ENCODE assay signal across 27 cellular contexts in genomic region chr13:75643182-75643581, GRCh38.
"Had no signal": no experiment of that assay in that cellular context is flagged by ENCODE, and none has a peak within 500 bp of the region (broad histone marks: within the 10 kb centered on the region; RNA-seq: fewer than 3 reads in every experiment).

No MANE protein-coding gene starts in this region.

- H3K4me3 ChIP-seq: ascending aorta, cardiac muscle cell, colonic mucosa, dorsolateral prefrontal cortex, heart left ventricle, left ventricle myocardium inferior, lung had no signal

- H3K4me1 ChIP-seq: ascending aorta, colonic mucosa, heart left ventricle, left ventricle myocardium inferior, parathyroid adenoma had no signal

- H3K27ac ChIP-seq: ascending aorta, cardiac muscle cell, colonic mucosa, dorsolateral prefrontal cortex, foreskin keratinocyte, heart left ventricle, left ventricle myocardium inferior, parathyroid adenoma, WERI-Rb-1 had no signal

- H3K36me3 ChIP-seq: ascending aorta, cardiac muscle cell, colonic mucosa, heart left ventricle, left ventricle myocardium inferior, WERI-Rb-1 had no signal

- H2AFZ ChIP-seq: parathyroid adenoma had no signal

- H3K9ac ChIP-seq: parathyroid adenoma had no signal

- H3K27me3 ChIP-seq: ascending aorta, colonic mucosa, dorsolateral prefrontal cortex, foreskin keratinocyte, heart left ventricle had no signal

- DNase-seq: activated CD4-positive, alpha-beta T cell treated with anti-CD3 and anti-CD28 coated beads for 48 hours; activated CD4-positive, alpha-beta T cell treated with anti-CD3 and anti-CD28 coated beads, Interleukin-2, amount 50 U/mL, for 48 hours; activated CD8-positive, alpha-beta memory T cell treated with anti-CD3 and anti-CD28 coated beads for 24 hours; activated effector memory CD4-positive, alpha-beta T cell treated with anti-CD3 and anti-CD28 coated beads, Interleukin-2, amount 50 U/mL, for 16 hours; activated naive CD4-positive, alpha-beta T cell treated with anti-CD3 and anti-CD28 coated beads for 36 hours; activated naive CD8-positive, alpha-beta T cell treated with anti-CD3 and anti-CD28 coated beads for 36 hours; activated T-cell treated with anti-CD3 and anti-CD28 coated beads, Interleukin-2, amount 50 U/mL, for 1 hour; cerebellar nuclear complex; colonic mucosa; dorsolateral prefrontal cortex; effector memory CD8-positive, alpha-beta T cell; foreskin keratinocyte; heart left ventricle; hypothalamus; immature natural killer cell; kidney glomerular epithelial cell; left ventricle myocardium inferior; nucleus accumbens; right cardiac atrium; stimulated activated CD4-positive, alpha-beta T cell treated with anti-CD3 and anti-CD28 coated beads, Interleukin-2, amount 100 ng/mL, for 48 hours; SW 1271; T-helper 9 cell; WERI-Rb-1 had no signal

- H3K9me3 ChIP-seq: ascending aorta, colonic mucosa, heart left ventricle, left ventricle myocardium inferior had no signal
